ENCODE assay signal across 1 cellular context in the genomic region with DNA sequence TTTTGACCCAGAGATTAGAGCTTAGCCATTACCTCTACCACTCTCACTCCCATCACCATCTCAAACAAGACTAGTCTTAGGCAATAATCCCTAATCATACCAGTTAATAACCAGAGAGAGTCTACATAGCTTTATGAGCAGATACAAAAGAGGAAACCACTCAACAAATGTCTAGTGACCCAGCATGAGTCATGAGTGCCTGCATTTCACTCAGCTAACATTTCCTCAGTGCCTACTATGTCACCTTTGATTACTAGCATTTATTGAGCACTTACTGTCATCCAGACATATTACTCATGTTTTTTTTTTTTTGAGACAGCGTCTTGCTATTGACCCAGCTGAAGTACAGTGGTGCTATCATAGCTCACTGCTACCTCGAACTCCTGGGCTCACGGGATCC.
A peak's percentile ranks its signal among the peaks of the same experiment; 100 is the strongest.
TF ChIP-seq lines count a peak whose summit lies in the region.

No MANE protein-coding gene starts in this region.

TF ChIP-seq in K562, 482 proteins besides CTCF, POLR2A, EP300 and RAD21 (continued from another document):
- TF ChIP-seq, protein P1, sequence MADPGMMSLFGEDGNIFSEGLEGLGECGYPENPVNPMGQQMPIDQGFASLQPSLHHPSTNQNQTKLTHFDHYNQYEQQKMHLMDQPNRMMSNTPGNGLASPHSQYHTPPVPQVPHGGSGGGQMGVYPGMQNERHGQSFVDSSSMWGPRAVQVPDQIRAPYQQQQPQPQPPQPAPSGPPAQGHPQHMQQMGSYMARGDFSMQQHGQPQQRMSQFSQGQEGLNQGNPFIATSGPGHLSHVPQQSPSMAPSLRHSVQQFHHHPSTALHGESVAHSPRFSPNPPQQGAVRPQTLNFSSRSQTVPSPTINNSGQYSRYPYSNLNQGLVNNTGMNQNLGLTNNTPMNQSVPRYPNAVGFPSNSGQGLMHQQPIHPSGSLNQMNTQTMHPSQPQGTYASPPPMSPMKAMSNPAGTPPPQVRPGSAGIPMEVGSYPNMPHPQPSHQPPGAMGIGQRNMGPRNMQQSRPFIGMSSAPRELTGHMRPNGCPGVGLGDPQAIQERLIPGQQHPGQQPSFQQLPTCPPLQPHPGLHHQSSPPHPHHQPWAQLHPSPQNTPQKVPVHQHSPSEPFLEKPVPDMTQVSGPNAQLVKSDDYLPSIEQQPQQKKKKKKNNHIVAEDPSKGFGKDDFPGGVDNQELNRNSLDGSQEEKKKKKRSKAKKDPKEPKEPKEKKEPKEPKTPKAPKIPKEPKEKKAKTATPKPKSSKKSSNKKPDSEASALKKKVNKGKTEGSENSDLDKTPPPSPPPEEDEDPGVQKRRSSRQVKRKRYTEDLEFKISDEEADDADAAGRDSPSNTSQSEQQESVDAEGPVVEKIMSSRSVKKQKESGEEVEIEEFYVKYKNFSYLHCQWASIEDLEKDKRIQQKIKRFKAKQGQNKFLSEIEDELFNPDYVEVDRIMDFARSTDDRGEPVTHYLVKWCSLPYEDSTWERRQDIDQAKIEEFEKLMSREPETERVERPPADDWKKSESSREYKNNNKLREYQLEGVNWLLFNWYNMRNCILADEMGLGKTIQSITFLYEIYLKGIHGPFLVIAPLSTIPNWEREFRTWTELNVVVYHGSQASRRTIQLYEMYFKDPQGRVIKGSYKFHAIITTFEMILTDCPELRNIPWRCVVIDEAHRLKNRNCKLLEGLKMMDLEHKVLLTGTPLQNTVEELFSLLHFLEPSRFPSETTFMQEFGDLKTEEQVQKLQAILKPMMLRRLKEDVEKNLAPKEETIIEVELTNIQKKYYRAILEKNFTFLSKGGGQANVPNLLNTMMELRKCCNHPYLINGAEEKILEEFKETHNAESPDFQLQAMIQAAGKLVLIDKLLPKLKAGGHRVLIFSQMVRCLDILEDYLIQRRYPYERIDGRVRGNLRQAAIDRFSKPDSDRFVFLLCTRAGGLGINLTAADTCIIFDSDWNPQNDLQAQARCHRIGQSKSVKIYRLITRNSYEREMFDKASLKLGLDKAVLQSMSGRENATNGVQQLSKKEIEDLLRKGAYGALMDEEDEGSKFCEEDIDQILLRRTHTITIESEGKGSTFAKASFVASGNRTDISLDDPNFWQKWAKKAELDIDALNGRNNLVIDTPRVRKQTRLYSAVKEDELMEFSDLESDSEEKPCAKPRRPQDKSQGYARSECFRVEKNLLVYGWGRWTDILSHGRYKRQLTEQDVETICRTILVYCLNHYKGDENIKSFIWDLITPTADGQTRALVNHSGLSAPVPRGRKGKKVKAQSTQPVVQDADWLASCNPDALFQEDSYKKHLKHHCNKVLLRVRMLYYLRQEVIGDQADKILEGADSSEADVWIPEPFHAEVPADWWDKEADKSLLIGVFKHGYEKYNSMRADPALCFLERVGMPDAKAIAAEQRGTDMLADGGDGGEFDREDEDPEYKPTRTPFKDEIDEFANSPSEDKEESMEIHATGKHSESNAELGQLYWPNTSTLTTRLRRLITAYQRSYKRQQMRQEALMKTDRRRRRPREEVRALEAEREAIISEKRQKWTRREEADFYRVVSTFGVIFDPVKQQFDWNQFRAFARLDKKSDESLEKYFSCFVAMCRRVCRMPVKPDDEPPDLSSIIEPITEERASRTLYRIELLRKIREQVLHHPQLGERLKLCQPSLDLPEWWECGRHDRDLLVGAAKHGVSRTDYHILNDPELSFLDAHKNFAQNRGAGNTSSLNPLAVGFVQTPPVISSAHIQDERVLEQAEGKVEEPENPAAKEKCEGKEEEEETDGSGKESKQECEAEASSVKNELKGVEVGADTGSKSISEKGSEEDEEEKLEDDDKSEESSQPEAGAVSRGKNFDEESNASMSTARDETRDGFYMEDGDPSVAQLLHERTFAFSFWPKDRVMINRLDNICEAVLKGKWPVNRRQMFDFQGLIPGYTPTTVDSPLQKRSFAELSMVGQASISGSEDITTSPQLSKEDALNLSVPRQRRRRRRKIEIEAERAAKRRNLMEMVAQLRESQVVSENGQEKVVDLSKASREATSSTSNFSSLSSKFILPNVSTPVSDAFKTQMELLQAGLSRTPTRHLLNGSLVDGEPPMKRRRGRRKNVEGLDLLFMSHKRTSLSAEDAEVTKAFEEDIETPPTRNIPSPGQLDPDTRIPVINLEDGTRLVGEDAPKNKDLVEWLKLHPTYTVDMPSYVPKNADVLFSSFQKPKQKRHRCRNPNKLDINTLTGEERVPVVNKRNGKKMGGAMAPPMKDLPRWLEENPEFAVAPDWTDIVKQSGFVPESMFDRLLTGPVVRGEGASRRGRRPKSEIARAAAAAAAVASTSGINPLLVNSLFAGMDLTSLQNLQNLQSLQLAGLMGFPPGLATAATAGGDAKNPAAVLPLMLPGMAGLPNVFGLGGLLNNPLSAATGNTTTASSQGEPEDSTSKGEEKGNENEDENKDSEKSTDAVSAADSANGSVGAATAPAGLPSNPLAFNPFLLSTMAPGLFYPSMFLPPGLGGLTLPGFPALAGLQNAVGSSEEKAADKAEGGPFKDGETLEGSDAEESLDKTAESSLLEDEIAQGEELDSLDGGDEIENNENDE (IDR thresholded peaks at IDR 0.05; ENCODE audit: low read depth, low read length) = no peak
- no peak for TF ChIP-seq FOXK2 (conservative IDR thresholded peaks at IDR 0.05 in 1 of 2, IDR thresholded peaks at IDR 0.05 in 1 of 2; ENCODE audit: low read depth in 2 of 2)
- TF ChIP-seq RNF219 (CRISPR knock-in tag; IDR thresholded peaks at IDR 0.05) = no peak
- TF ChIP-seq BCOR (IDR thresholded peaks at IDR 0.05) = no peak
- TF ChIP-seq ZBTB7A (IDR thresholded peaks at IDR 0.05; ENCODE audit: borderline replicate concordance, control insufficient read depth, low read depth, low read length) = no peak
- no peak for TF ChIP-seq DIDO1 (tag; IDR thresholded peaks at IDR 0.05; ENCODE audit: low read depth)
- TF ChIP-seq, protein P2, sequence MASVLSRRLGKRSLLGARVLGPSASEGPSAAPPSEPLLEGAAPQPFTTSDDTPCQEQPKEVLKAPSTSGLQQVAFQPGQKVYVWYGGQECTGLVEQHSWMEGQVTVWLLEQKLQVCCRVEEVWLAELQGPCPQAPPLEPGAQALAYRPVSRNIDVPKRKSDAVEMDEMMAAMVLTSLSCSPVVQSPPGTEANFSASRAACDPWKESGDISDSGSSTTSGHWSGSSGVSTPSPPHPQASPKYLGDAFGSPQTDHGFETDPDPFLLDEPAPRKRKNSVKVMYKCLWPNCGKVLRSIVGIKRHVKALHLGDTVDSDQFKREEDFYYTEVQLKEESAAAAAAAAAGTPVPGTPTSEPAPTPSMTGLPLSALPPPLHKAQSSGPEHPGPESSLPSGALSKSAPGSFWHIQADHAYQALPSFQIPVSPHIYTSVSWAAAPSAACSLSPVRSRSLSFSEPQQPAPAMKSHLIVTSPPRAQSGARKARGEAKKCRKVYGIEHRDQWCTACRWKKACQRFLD (CRISPR knock-in tag; IDR thresholded peaks at IDR 0.05) = no peak
- TF ChIP-seq STAT5B (CRISPR knock-in tag; IDR thresholded peaks at IDR 0.05) = no peak
- TF ChIP-seq MXI1 (IDR thresholded peaks at IDR 0.05; ENCODE audit: low read depth, low read length) = no peak
- TF ChIP-seq ATF3 (IDR thresholded peaks at IDR 0.05) = peak; percentile 47
- TF ChIP-seq ATF3 (CRISPR knock-in tag; conservative IDR thresholded peaks at IDR 0.05) = no peak
- TF ChIP-seq TCF7L2 (IDR thresholded peaks at IDR 0.05; ENCODE audit: low read depth, low read length) = no peak
- TF ChIP-seq USF2 (CRISPR knock-in tag; IDR thresholded peaks at IDR 0.05) = no peak
- TF ChIP-seq SMARCA5 (IDR thresholded peaks at IDR 0.05) = no peak
- TF ChIP-seq NUFIP1 (IDR thresholded peaks at IDR 0.05; ENCODE audit: partially characterized antibody) = no peak
- peak; percentile 70; the same call in 1 of the 2 replicates for TF ChIP-seq HMBOX1 (IDR thresholded peaks at IDR 0.05)
- TF ChIP-seq GATAD2A (IDR thresholded peaks at IDR 0.05) = no peak
- TF ChIP-seq FOXM1 (IDR thresholded peaks at IDR 0.05; ENCODE audit: low read depth) = no peak
- no peak for TF ChIP-seq FOXM1 (CRISPR knock-in tag; IDR thresholded peaks at IDR 0.05; ENCODE audit: low read depth)
- TF ChIP-seq JUND (IDR thresholded peaks at IDR 0.05; ENCODE audit: borderline replicate concordance, low read depth, low read length) = 0 out of 2 replicates have a peak, but pooled peaks have one; percentile 18
- peak; percentile 23; the same call in 1 of the 3 replicates for TF ChIP-seq JUND (tag; IDR thresholded peaks at IDR 0.05; ENCODE audit: borderline replicate concordance, low read depth, low read length)
- TF ChIP-seq FOSL1 (tag; conservative IDR thresholded peaks at IDR 0.05) = peak; percentile 54
- no peak for TF ChIP-seq MAFF (IDR thresholded peaks at IDR 0.05; ENCODE audit: low read length)
TF ChIP-seq in K562: peak in this region for 4.
